Comparison of ENCODE assay signal across 18 cellular contexts in genomic region chr4:85445058-85445639, GRCh38. TPM values are rescaled to one million over a fixed set of nuclear protein-coding genes. Genes with fewer than 3 reads are reported as not detected.
DNase-seq lines count a peak whose midpoint lies in the region; ATAC-seq and TF ChIP-seq lines count a peak whose summit lies in the region.
"Had no signal": no experiment of that assay in that cellular context is flagged by ENCODE, and none has a peak within 500 bp of the region (broad histone marks: within the 10 kb centered on the region; RNA-seq: fewer than 3 reads in every experiment).

No MANE protein-coding gene starts in this region.

- no peaks in the 10 kb centered on the region for H3K9me3 Mint-ChIP-seq in CD4-positive, alpha-beta T cell

- POLR2A ChIA-PET in AG04449 (lab: Yijun Ruan, JAX), result no interaction called here
- POLR2A ChIA-PET in CD4-positive, alpha-beta T cell (lab: Charles Lee), result no interaction called here

- intact Hi-C loops in lower lobe of right lung (cut with DNase I), result no loop called here
- intact Hi-C loops in CD4-positive, alpha-beta T cell (cut with DNase I, micrococcal nuclease), result no loop called here

- no peaks in the 10 kb centered on the region for H3K9me3 ChIP-seq in lower lobe of right lung
- no peaks in the 10 kb centered on the region for H3K9me3 ChIP-seq in CD4-positive, alpha-beta T cell (ENCODE audit: control insufficient read depth, low read length)
- H3K9me3 ChIP-seq: BLaER1 had no signal

- no peak overlapping the region for H3K27ac Mint-ChIP-seq in CD4-positive, alpha-beta T cell

- in situ Hi-C loops in astrocyte of the spinal cord (cut with HindIII; ENCODE audit: low sequenced_read_pairs), result no loop called here

- H3K4me3 ChIP-seq in AG04449 (ENCODE audit: low read depth, low read length) (no peak overlapping the region), astrocyte of the spinal cord (ENCODE audit: low read depth, low read length) (no peak overlapping the region), lower lobe of right lung (no peak overlapping the region)
- H3K4me3 ChIP-seq: BLaER1, GM12878 had no signal

- no peaks in the 10 kb centered on the region for H3K36me3 ChIP-seq in lower lobe of right lung
- H3K36me3 ChIP-seq: BLaER1 had no signal

- H3K27ac ChIP-seq in lower lobe of right lung, result no peak overlapping the region
- H3K27ac ChIP-seq in CD4-positive, alpha-beta T cell (ENCODE audit: low read depth, low read length), result no peak overlapping the region
- H3K27ac ChIP-seq: BLaER1 had no signal

- H3K4me1 ChIP-seq in lower lobe of right lung, result no peaks in the 10 kb centered on the region
- H3K4me1 ChIP-seq: BLaER1 had no signal

- ATAC-seq in lower lobe of right lung, result peak; percentile 90 to 91
- no peak for ATAC-seq in CD4-positive, alpha-beta T cell (ENCODE audit: poor library complexity)
- ATAC-seq: GM12878 had no signal

- peak; percentile 14 for DNase-seq in AG04449 (ENCODE audit: low read depth, low spot score)
- DNase-seq in Ammon's horn (ENCODE audit: low spot score), result peak; percentile 3
- peak; percentile 58 for DNase-seq in astrocyte of the spinal cord (ENCODE audit: low read depth, low spot score)
- DNase-seq in lower lobe of right lung, result no peak
- no peak for DNase-seq in CD4-positive, alpha-beta T cell
- DNase-seq in iPS-NIHi7 (ENCODE audit: extremely low spot score), result no peak
- DNase-seq in activated CD4-positive, alpha-beta T cell treated with anti-CD3 and anti-CD28 coated beads, Interleukin-2, amount 50 U/mL, for 1 hour, result no peak
- no peak for DNase-seq in activated effector memory CD4-positive, alpha-beta T cell treated with Interleukin-2 at 50 U/mL for 16 hours
- DNase-seq: DMS 273 treated with DMSO at 0.1 percent for 48 hours, EL, HCEC 1CT, IMR-90, Kasumi-1, NCI-H1417, NCI-H1930, NCI-H510A had no signal

- no peaks in the 10 kb centered on the region for H3K27me3 Mint-ChIP-seq in CD4-positive, alpha-beta T cell

- TF ChIP-seq CTCF in AG04449 (IDR thresholded peaks at IDR 0.05; ENCODE audit: insufficient read depth, low read length, missing control alignments) (no peak), astrocyte of the spinal cord (IDR thresholded peaks at IDR 0.05; ENCODE audit: low read depth, low read length) (no peak), lower lobe of right lung (IDR thresholded peaks at IDR 0.05) (no peak)
- no peak for TF ChIP-seq CTCF in CD4-positive, alpha-beta T cell (IDR thresholded peaks at IDR 0.05)

- H3K4me3 Mint-ChIP-seq in CD4-positive, alpha-beta T cell, result no peak overlapping the region

- H3K27me3 ChIP-seq in lower lobe of right lung (ENCODE audit: low read depth), result no peaks in the 10 kb centered on the region
- H3K27me3 ChIP-seq in CD4-positive, alpha-beta T cell (ENCODE audit: control insufficient read depth, insufficient read depth, low read length), result no peaks in the 10 kb centered on the region
- H3K27me3 ChIP-seq: BLaER1 had no signal

- no peaks in the 10 kb centered on the region for H3K36me3 Mint-ChIP-seq in CD4-positive, alpha-beta T cell (ENCODE audit: low read depth)

- H3K4me1 Mint-ChIP-seq in CD4-positive, alpha-beta T cell (ENCODE audit: low read depth), result no peaks in the 10 kb centered on the region

- CTCF ChIA-PET in AG04449 (lab: Yijun Ruan, JAX), result interaction anchor here (0.5 to 0.7 kb wide), 2 partner anchors 22 to 135 kb away, joined by 3 read pairs; no protein-coding TSS in a partner anchor
- CTCF ChIA-PET in CD4-positive, alpha-beta T cell (lab: Charles Lee), result no interaction called here

RNA-seq across cellular contexts. Expression of gene ARHGAP24, which starts 29.8 kb away (rescaled TPM):
- total RNA-seq in lower lobe of right lung, result 28.7 TPM
- under 1 TPM; 0.30 to 0.53 TPM for total RNA-seq in CD4-positive, alpha-beta T cell

Comparison
In these comparisons a context has a peak if more than half of its experiments do, and no peak if none do; other contexts are left out.
1. DNase-seq: peak in AG04449 (single experiment), Ammon's horn (single experiment) and astrocyte of the spinal cord (single experiment); none in lower lobe of right lung (single experiment), CD4-positive, alpha-beta T cell (0 of 10), iPS-NIHi7 (single experiment), activated CD4-positive, alpha-beta T cell treated with anti-CD3 and anti-CD28 coated beads, Interleukin-2, amount 50 U/mL, for 1 hour (single experiment) and activated effector memory CD4-positive, alpha-beta T cell treated with Interleukin-2 at 50 U/mL for 16 hours (single experiment).
2. RNA of gene ARHGAP24, which starts 29.8 kb away (total RNA-seq): 28.7 TPM in lower lobe of right lung (single experiment); 0.30 to 0.53 TPM in CD4-positive, alpha-beta T cell; every median in the first group is over 10 times any median in the second.